ENCODE assay signal across 8 cellular contexts in the genomic region with DNA sequence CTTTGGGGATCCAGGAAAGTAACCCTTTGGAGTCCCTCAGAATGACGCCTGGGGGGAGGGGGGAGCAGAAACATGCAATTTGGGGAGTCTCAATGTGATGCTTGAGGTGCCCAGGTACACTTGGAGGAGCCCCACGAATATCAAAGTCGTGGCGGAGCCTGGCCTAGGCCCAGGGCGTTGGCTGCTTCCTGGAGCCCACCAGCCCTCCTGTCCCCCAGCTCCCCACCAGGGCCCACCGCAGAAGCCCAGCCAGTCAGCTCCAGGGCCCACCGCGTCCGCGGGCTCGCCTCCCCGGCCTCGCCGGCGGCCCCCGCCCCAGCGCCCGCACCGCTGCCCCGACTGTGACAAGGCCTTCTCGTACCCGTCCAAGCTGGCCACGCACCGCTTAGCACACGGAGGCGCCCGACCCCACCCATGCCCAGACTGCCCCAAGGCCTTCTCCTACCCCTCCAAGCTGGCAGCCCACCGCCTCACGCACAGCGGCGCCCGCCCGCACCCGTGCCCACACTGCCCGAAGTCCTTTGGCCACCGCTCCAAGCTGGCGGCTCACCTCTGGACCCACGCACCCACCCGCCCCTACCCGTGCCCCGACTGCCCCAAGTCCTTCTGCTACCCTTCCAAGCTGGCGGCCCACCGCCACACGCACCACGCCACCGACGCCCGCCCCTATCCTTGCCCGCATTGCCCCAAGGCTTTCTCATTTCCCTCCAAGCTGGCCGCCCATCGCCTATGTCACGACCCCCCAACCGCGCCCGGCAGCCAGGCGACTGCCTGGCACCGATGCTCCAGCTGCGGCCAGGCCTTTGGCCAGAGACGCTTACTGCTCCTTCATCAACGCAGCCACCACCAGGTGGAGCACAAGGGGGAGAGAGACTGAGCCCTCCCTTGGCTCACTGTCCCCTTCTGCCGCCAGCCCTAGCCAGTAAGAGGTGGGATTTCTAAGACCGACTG. TPM values are rescaled to one million over a fixed set of nuclear protein-coding genes. Genes with fewer than 3 reads are reported as not detected.
DNase-seq lines count a peak whose midpoint lies in the region; ATAC-seq and TF ChIP-seq lines count a peak whose summit lies in the region.

No MANE protein-coding gene starts in this region.

- CTCF ChIA-PET in Caco-2 (lab: Charles Lee): interaction anchor here (1.2 to 2.4 kb wide), 4 partner anchors 20 to 133 kb away, joined by 5 to 14 read pairs (median 10); no protein-coding TSS in a partner anchor
- CTCF ChIA-PET in activated naive CD4-positive, alpha-beta T cell treated with anti-CD3 and anti-CD28 coated beads for 36 hours (lab: Charles Lee): interaction anchor here (0.5 to 4.0 kb wide), 6 partner anchors 10 to 130 kb away, joined by 3 to 28 read pairs (median 4); a partner anchor contains a TSS

- H3K36me3 Mint-ChIP-seq in Caco-2 (ENCODE audit: insufficient read depth, unreplicated experiment) (peaks cover 50% of the 10 kb centered on the region), glutamatergic neuron (ENCODE audit: unreplicated experiment) (peaks cover 17% of the 10 kb centered on the region)
- H3K36me3 Mint-ChIP-seq in activated naive CD4-positive, alpha-beta T cell treated with anti-CD3 and anti-CD28 coated beads for 36 hours (ENCODE audit: low read depth): peaks cover 26% of the 10 kb centered on the region

- TF ChIP-seq CTCF in Caco-2 (IDR thresholded peaks at IDR 0.05; ENCODE audit: insufficient read depth in 1 of 2, low read depth in 1 of 2, low read length in 1 of 2, severe bottlenecking in 1 of 2, unreplicated experiment in 1 of 2): peak; percentile 49 to 53
- peak; percentile 70 for TF ChIP-seq CTCF in glutamatergic neuron (IDR thresholded peaks at IDR 0.05; ENCODE audit: partially characterized antibody, unreplicated experiment)
- peak; percentile 66 for TF ChIP-seq CTCF in osteoblast (IDR thresholded peaks at IDR 0.05; ENCODE audit: extremely low read depth, low read depth, low read length)

- H3K27ac Mint-ChIP-seq in Caco-2 (ENCODE audit: unreplicated experiment) (peak overlapping the region; percentile 42), glutamatergic neuron (ENCODE audit: unreplicated experiment) (peak overlapping the region; percentile 77)
- peak overlapping the region; percentile 74 for H3K27ac Mint-ChIP-seq in activated naive CD4-positive, alpha-beta T cell treated with anti-CD3 and anti-CD28 coated beads for 36 hours

- ATAC-seq in HG03354 (IDR thresholded peaks at IDR 0.05; ENCODE audit: poor library complexity, severe bottlenecking, unreplicated experiment) (no peak), HG02852 (IDR thresholded peaks at IDR 0.05; ENCODE audit: unreplicated experiment) (no peak)

- H3K4me3 ChIP-seq in Caco-2 (ENCODE audit: low read depth, low read length) (no peak overlapping the region), Karpas-422 (ENCODE audit: low read length) (no peak overlapping the region), osteoblast (ENCODE audit: insufficient read depth, low read length) (no peak overlapping the region)

- H3K4me2 ChIP-seq in Karpas-422 (ENCODE audit: low read depth, low read length, poor library complexity, severe bottlenecking) (no peak overlapping the region), osteoblast (ENCODE audit: insufficient read depth, low read length) (peak overlapping the region; percentile 81)

- H3K4me1 ChIP-seq in Caco-2: 0 out of 2 replicates have a peak, but pooled peaks cover 4% of the 10 kb centered on the region
- peaks cover 20% of the 10 kb centered on the region for H3K4me1 ChIP-seq in Karpas-422 (ENCODE audit: low read length)
- peaks cover 14% of the 10 kb centered on the region for H3K4me1 ChIP-seq in osteoblast (ENCODE audit: insufficient read depth, low read length)

- H4K20me1 ChIP-seq in Karpas-422 (ENCODE audit: insufficient read depth, low read depth, low read length) (no peaks in the 10 kb centered on the region), osteoblast (ENCODE audit: insufficient read depth, low read length) (peaks cover 6% of the 10 kb centered on the region)

- H3K9ac ChIP-seq in Karpas-422 (ENCODE audit: low read length): no peak overlapping the region

- H2AFZ ChIP-seq in Karpas-422 (ENCODE audit: low read length): no peak overlapping the region
- peak overlapping the region; percentile 20 for H2AFZ ChIP-seq in osteoblast (ENCODE audit: low read length)

- peak overlapping the region; percentile 14 for H3K4me3 Mint-ChIP-seq in Caco-2 (ENCODE audit: unreplicated experiment)
- no peak overlapping the region for H3K4me3 Mint-ChIP-seq in activated naive CD4-positive, alpha-beta T cell treated with anti-CD3 and anti-CD28 coated beads for 36 hours
- H3K4me3 Mint-ChIP-seq in glutamatergic neuron (ENCODE audit: unreplicated experiment): peak overlapping the region; percentile 91

- H3K27me3 ChIP-seq in Caco-2 (replicated peaks; ENCODE audit: control insufficient read depth, insufficient read depth, low read length) (no peaks in the 10 kb centered on the region), Karpas-422 (ENCODE audit: low read length) (no peaks in the 10 kb centered on the region), osteoblast (ENCODE audit: insufficient read depth, low read length) (no peaks in the 10 kb centered on the region)

- H3K9me3 Mint-ChIP-seq in Caco-2 (ENCODE audit: unreplicated experiment) (peaks cover 12% of the 10 kb centered on the region), glutamatergic neuron (ENCODE audit: unreplicated experiment) (peaks cover 10% of the 10 kb centered on the region)
- H3K9me3 Mint-ChIP-seq in activated naive CD4-positive, alpha-beta T cell treated with anti-CD3 and anti-CD28 coated beads for 36 hours: peaks cover 11% of the 10 kb centered on the region

- BruUV-seq in Caco-2 (replicated peaks; lab: Mats Ljungman, UMichigan): no TSS peak

- peak in 1 of 2 experiments; percentile 67 for DNase-seq in Caco-2
- DNase-seq in Karpas-422: peak; percentile 64
- peak; percentile 28 for DNase-seq in activated naive CD4-positive, alpha-beta T cell treated with anti-CD3 and anti-CD28 coated beads for 36 hours
- peak; percentile 91 for DNase-seq in glutamatergic neuron
- peak; percentile 94 for DNase-seq in osteoblast (ENCODE audit: insufficient read length, low spot score, missing footprints)
- no peak for DNase-seq in NOMO-1 treated with DMSO at 0.1 percent for 48 hours (lab: John Stamatoyannopoulos, UW; ENCODE audit: unreplicated experiment)

- H3K4me1 Mint-ChIP-seq in Caco-2 (ENCODE audit: low read depth, unreplicated experiment): peaks cover 6% of the 10 kb centered on the region
- peaks cover 15% of the 10 kb centered on the region for H3K4me1 Mint-ChIP-seq in activated naive CD4-positive, alpha-beta T cell treated with anti-CD3 and anti-CD28 coated beads for 36 hours (ENCODE audit: low read depth)
- peaks cover 7% of the 10 kb centered on the region for H3K4me1 Mint-ChIP-seq in glutamatergic neuron (ENCODE audit: low read depth, unreplicated experiment)

- H3K9me3 ChIP-seq in Caco-2 (peaks cover 6% of the 10 kb centered on the region; the same call in 1 of the 2 replicates), Karpas-422 (ENCODE audit: low read length) (peaks cover 3% of the 10 kb centered on the region; the same call in 1 of the 2 replicates), osteoblast (ENCODE audit: low read depth, low read length) (no peaks in the 10 kb centered on the region)

- no peaks in the 10 kb centered on the region for H3K27me3 Mint-ChIP-seq in Caco-2 (ENCODE audit: insufficient read depth, unreplicated experiment)
- no peaks in the 10 kb centered on the region for H3K27me3 Mint-ChIP-seq in activated naive CD4-positive, alpha-beta T cell treated with anti-CD3 and anti-CD28 coated beads for 36 hours (ENCODE audit: low read depth)
- peaks cover 6% of the 10 kb centered on the region for H3K27me3 Mint-ChIP-seq in glutamatergic neuron (ENCODE audit: unreplicated experiment)

- intact Hi-C loops in Caco-2 (cut with micrococcal nuclease; ENCODE audit: unreplicated experiment): loop anchor here (10.0 kb wide), 1 partner anchor 120 kb away; no protein-coding TSS in a partner anchor
- intact Hi-C loops in activated naive CD4-positive, alpha-beta T cell treated with anti-CD3 and anti-CD28 coated beads for 36 hours (cut with micrococcal nuclease): loop anchor here (1.0 kb wide), 1 partner anchor 219 kb away; a partner anchor contains a TSS

- H3K27ac ChIP-seq in Karpas-422 (ENCODE audit: low read length) (no peak overlapping the region), osteoblast (ENCODE audit: low read depth, low read length) (no peak overlapping the region)

- H3K79me2 ChIP-seq in Karpas-422 (ENCODE audit: low read length): no peaks in the 10 kb centered on the region
- no peaks in the 10 kb centered on the region for H3K79me2 ChIP-seq in osteoblast (ENCODE audit: insufficient read depth, low read length)

- H3K9me2 ChIP-seq in Karpas-422 (replicated peaks; ENCODE audit: insufficient read depth, low read length): no peaks in the 10 kb centered on the region

- POLR2A ChIA-PET in Caco-2 (lab: Charles Lee): no interaction called here

- H3K36me3 ChIP-seq in Caco-2 (ENCODE audit: control insufficient read depth, insufficient read depth, low read length): peaks cover 1% of the 10 kb centered on the region; the same call in 1 of the 2 replicates
- peaks cover 13% of the 10 kb centered on the region; the same call in 1 of the 2 replicates for H3K36me3 ChIP-seq in Karpas-422 (ENCODE audit: insufficient read depth, low read length)
- peaks cover 21% of the 10 kb centered on the region for H3K36me3 ChIP-seq in osteoblast (ENCODE audit: insufficient read depth, low read length)

RNA-seq across cellular contexts. Expression of a gene that starts 2.1 kb away (rescaled TPM):
- total RNA-seq in Caco-2 (2022) (1.00 and 1.2 TPM in 2 replicates), glutamatergic neuron (ENCODE audit: unreplicated experiment) (2.0 TPM), osteoblast (0.29 and 0.72 TPM in 2 replicates)
- 0.34 TPM in 1 of 2 replicates, not detected in the other for total RNA-seq in Karpas-422 (2014; rRNA removed; shearing (Covaris generic); ENCODE audit: low replicate concordance)
- 1 to 10 TPM; 3.1 to 5.2 TPM for total RNA-seq in activated naive CD4-positive, alpha-beta T cell treated with anti-CD3 and anti-CD28 coated beads for 36 hours

RNA-seq across cellular contexts. Expression of a gene that starts 8.1 kb away (rescaled TPM):
- 39.6 and 42.5 TPM in 2 replicates for total RNA-seq in Caco-2 (2022)
- 6.7 and 13.6 TPM in 2 replicates for total RNA-seq in Karpas-422 (2014; rRNA removed; shearing (Covaris generic); ENCODE audit: low replicate concordance)
- total RNA-seq in activated naive CD4-positive, alpha-beta T cell treated with anti-CD3 and anti-CD28 coated beads for 36 hours: 10 to 100 TPM; 62.1 to 64.4 TPM
- total RNA-seq in glutamatergic neuron (ENCODE audit: unreplicated experiment): 16.0 TPM
- total RNA-seq in osteoblast: 42.7 and 52.1 TPM in 2 replicates

RNA-seq across cellular contexts. Expression of a gene that starts 30.5 kb away (rescaled TPM):
- 33.1 and 35.7 TPM in 2 replicates for total RNA-seq in Caco-2 (2022)
- 5.6 and 9.9 TPM in 2 replicates for total RNA-seq in Karpas-422 (2014; rRNA removed; shearing (Covaris generic); ENCODE audit: low replicate concordance)
- 10 to 100 TPM; 12.9 to 14.9 TPM for total RNA-seq in activated naive CD4-positive, alpha-beta T cell treated with anti-CD3 and anti-CD28 coated beads for 36 hours
- total RNA-seq in glutamatergic neuron (ENCODE audit: unreplicated experiment): 6.8 TPM
- total RNA-seq in osteoblast: 10.9 and 12.1 TPM in 2 replicates

RNA-seq across cellular contexts. Expression of a gene that starts 40.2 kb away (rescaled TPM):
- total RNA-seq in Caco-2 (2022) (40.7 and 44.5 TPM in 2 replicates), glutamatergic neuron (ENCODE audit: unreplicated experiment) (39.5 TPM), osteoblast (21.4 and 22.7 TPM in 2 replicates)
- 40.6 and 70.1 TPM in 2 replicates for total RNA-seq in Karpas-422 (2014; rRNA removed; shearing (Covaris generic); ENCODE audit: low replicate concordance)
- 10 to 100 TPM; 33.7 to 34.5 TPM for total RNA-seq in activated naive CD4-positive, alpha-beta T cell treated with anti-CD3 and anti-CD28 coated beads for 36 hours

RNA-seq across cellular contexts. Expression of a gene that starts 40.5 kb away (rescaled TPM):
- total RNA-seq in Caco-2 (2022): 0.30 TPM in 1 of 2 replicates, not detected in the other
- 3.6 TPM in 1 of 2 replicates, not detected in the other for total RNA-seq in Karpas-422 (2014; rRNA removed; shearing (Covaris generic); ENCODE audit: low replicate concordance)
- total RNA-seq in activated naive CD4-positive, alpha-beta T cell treated with anti-CD3 and anti-CD28 coated beads for 36 hours: 1 to 10 TPM; 3.2 to 3.8 TPM
- total RNA-seq in glutamatergic neuron (ENCODE audit: unreplicated experiment): 0.96 TPM
- 0.72 and 2.9 TPM in 2 replicates for total RNA-seq in osteoblast
